ENCODE assay signal across 16 cellular contexts in the genomic region with DNA sequence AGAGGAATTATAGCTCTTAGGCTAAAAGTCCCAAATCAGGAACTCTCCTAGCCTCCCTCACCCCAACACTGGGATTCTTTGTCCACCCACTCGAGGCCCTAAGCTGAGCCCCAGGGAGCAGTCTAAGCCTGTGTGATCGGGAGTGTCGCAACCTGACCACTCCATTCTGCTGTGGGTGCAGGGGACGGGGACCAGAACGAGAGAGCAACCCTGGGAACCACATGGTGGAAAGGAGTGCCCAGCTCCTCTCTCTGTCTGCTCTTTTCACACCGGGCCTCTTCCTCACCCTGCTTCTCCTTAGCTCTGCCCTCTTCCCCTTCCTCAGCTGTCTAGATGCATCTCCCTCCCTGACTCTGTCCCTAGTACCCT.
DNase-seq lines count a peak whose midpoint lies in the region; ATAC-seq and TF ChIP-seq lines count a peak whose summit lies in the region.
"Had no signal": no experiment of that assay in that cellular context is flagged by ENCODE, and none has a peak within 500 bp of the region (broad histone marks: within the 10 kb centered on the region; RNA-seq: fewer than 3 reads in every experiment).

No MANE protein-coding gene starts in this region.

- DNase-seq in NOMO-1 treated with DMSO at 0.1 percent for 48 hours (lab: John Stamatoyannopoulos, UW; ENCODE audit: unreplicated experiment), result peak; percentile 26
- no peak for DNase-seq in NOMO-1 treated with dmso at 0.1 percent for 144 hours (lab: John Stamatoyannopoulos, UW; ENCODE audit: unreplicated experiment)
- peak; percentile 83 for DNase-seq in NB4 (ENCODE audit: low read depth)
- peak; percentile 35 for DNase-seq in coronary artery (ENCODE audit: low spot score)
- peak; percentile 36 for DNase-seq in retina
- no peak for DNase-seq in SW480 (ENCODE audit: low spot score)

- no peak for TF ChIP-seq POLR2A in NB4 (IDR thresholded peaks at IDR 0.05; ENCODE audit: extremely low read depth, insufficient read length)

- TF ChIP-seq CTCF in NB4 (IDR thresholded peaks at IDR 0.05; ENCODE audit: low read depth, low read length), result no peak
- no peak for TF ChIP-seq CTCF in coronary artery (IDR thresholded peaks at IDR 0.05)

- ATAC-seq in HG03196 (IDR thresholded peaks at IDR 0.05; ENCODE audit: unreplicated experiment) (no peak), GM21381 (IDR thresholded peaks at IDR 0.05; ENCODE audit: unreplicated experiment) (no peak)

- H3K4me3 ChIP-seq in NB4 (ENCODE audit: low read depth, low read length), result no peak overlapping the region
- H3K4me3 ChIP-seq in coronary artery, result no peak overlapping the region
- H3K4me3 ChIP-seq: A549, cardiac muscle cell, dorsolateral prefrontal cortex, lower lobe of right lung, pancreas, suprapubic skin, vagina had no signal

- H3K27ac ChIP-seq in coronary artery, result no peak overlapping the region
- H3K27ac ChIP-seq: A549, C4-2B, cardiac muscle cell, dorsolateral prefrontal cortex, lower lobe of right lung, pancreas, suprapubic skin, vagina had no signal

Comparison
In these comparisons a context has a peak if more than half of its experiments do, and no peak if none do; other contexts are left out.
1. DNase-seq: peak in NOMO-1 treated with DMSO at 0.1 percent for 48 hours (single experiment), NB4 (single experiment), coronary artery (single experiment) and retina (single experiment); none in NOMO-1 treated with dmso at 0.1 percent for 144 hours (single experiment) and SW480 (single experiment).